Comparison of ENCODE assay signal across 2 cellular contexts in the genomic region with DNA sequence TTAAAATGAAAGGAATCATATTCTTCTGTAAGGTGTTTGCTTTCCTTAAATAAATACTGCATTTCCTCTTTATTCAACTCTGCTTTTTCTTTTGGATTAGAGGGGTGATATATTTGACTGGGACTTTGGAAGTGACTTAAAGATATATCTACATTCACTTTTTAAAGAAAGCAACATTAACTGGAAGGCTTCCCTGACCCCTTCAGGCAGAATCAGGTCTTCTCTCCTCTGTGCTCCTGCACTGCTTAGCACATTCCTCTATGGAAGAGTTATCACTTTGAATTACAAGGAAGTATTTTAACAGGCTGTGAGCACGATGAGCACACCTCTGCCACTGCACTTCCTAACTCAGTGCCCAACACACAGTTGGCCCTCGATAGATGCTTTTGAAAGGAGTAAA.
TF ChIP-seq lines count a peak whose summit lies in the region.

No MANE protein-coding gene starts in this region.

TF ChIP-seq in H1, 55 proteins besides CTCF, POLR2A, EP300 and RAD21:
- peak; percentile 49; the same call in 1 of the 2 replicates for TF ChIP-seq TEAD4 (IDR thresholded peaks at IDR 0.05; ENCODE audit: low read depth, low read length)
- no peak for TF ChIP-seq BRCA1 (IDR thresholded peaks at IDR 0.05; ENCODE audit: low read depth, low read length)

TF ChIP-seq in neural cell, 6 proteins besides CTCF, POLR2A, EP300 and RAD21:
- TF ChIP-seq POLR2AphosphoS5 (IDR thresholded peaks at IDR 0.05): no peak
- TF ChIP-seq SMC3 (conservative IDR thresholded peaks at IDR 0.05; ENCODE audit: poor library complexity): peak; percentile 55
